In genomic region chr17:57456622-57457021, GRCh38 we compare ENCODE assay signal across 19 cellular contexts.
DNase-seq lines count a peak whose midpoint lies in the region; ATAC-seq and TF ChIP-seq lines count a peak whose summit lies in the region.
"Had no signal": no experiment of that assay in that cellular context is flagged by ENCODE, and none has a peak within 500 bp of the region (broad histone marks: within the 10 kb centered on the region; RNA-seq: fewer than 3 reads in every experiment).

No MANE protein-coding gene starts in this region.

- H4K20me1 ChIP-seq in BLaER1 treated with 17β-estradiol and CSF1 and Interleukin-3, amounts not matched to agents 10 nM and 100 nM, result peaks cover 0 to 11% (median 0%) of the 10 kb centered on the region in 11 experiments; a peak in 4 of 22 replicates

- H3K9me3 ChIP-seq in BLaER1 treated with 17β-estradiol and CSF1 and Interleukin-3, amounts not matched to agents 10 nM and 100 nM (replicated peaks in 1 of 11), result no peaks in the 10 kb centered on the region
- H3K9me3 ChIP-seq: right lobe of liver, upper lobe of left lung had no signal

- H3K4me3 Mint-ChIP-seq in mesothelial cell of epicardium (no peak overlapping the region), type B pancreatic cell (no peak overlapping the region)
- no peak overlapping the region for H3K4me3 Mint-ChIP-seq in activated CD4-positive, alpha-beta memory T cell treated with anti-CD3 and anti-CD28 coated beads for 36 hours
- H3K4me3 Mint-ChIP-seq: activated T-cell treated with anti-CD3 and anti-CD28 coated beads, Interleukin-2, amount 50 U/mL, for 24 hours had no signal

- peaks cover 4% of the 10 kb centered on the region for H3K36me3 Mint-ChIP-seq in mesothelial cell of epicardium
- peaks cover 8% of the 10 kb centered on the region for H3K36me3 Mint-ChIP-seq in activated CD4-positive, alpha-beta memory T cell treated with anti-CD3 and anti-CD28 coated beads for 36 hours
- H3K36me3 Mint-ChIP-seq in type B pancreatic cell, result peaks cover 13% of the 10 kb centered on the region

- H3K4me1 Mint-ChIP-seq in mesothelial cell of epicardium (peaks cover 22% of the 10 kb centered on the region), type B pancreatic cell (ENCODE audit: unreplicated experiment) (peaks cover 22% of the 10 kb centered on the region)
- peaks cover 81% of the 10 kb centered on the region for H3K4me1 Mint-ChIP-seq in activated CD4-positive, alpha-beta memory T cell treated with anti-CD3 and anti-CD28 coated beads for 36 hours (ENCODE audit: low read depth)

- DNase-seq in AG08395 (ENCODE audit: low spot score), result peak; percentile 18
- DNase-seq in mesothelial cell of epicardium (ENCODE audit: low spot score in 2 of 2, unreplicated experiment in 2 of 2), result no peak
- no peak for DNase-seq in activated CD4-positive, alpha-beta memory T cell treated with anti-CD3 and anti-CD28 coated beads for 36 hours
- DNase-seq in type B pancreatic cell (ENCODE audit: extremely low spot score, unreplicated experiment), result no peak
- DNase-seq in NCI-H2081 (lab: John Stamatoyannopoulos, UW), result no peak
- DNase-seq: activated T-cell treated with anti-CD3 and anti-CD28 coated beads, Interleukin-2, amount 50 U/mL, for 24 hours; GM23248; Karpas-422; NCI-H1105; NCI-H526; occipital lobe; stimulated activated naive CD4-positive, alpha-beta T cell; SW 1271; upper lobe of left lung had no signal

- H3K9me3 Mint-ChIP-seq in mesothelial cell of epicardium (no peaks in the 10 kb centered on the region), type B pancreatic cell (no peaks in the 10 kb centered on the region)
- H3K9me3 Mint-ChIP-seq in activated CD4-positive, alpha-beta memory T cell treated with anti-CD3 and anti-CD28 coated beads for 36 hours, result no peaks in the 10 kb centered on the region
- H3K9me3 Mint-ChIP-seq: activated T-cell treated with anti-CD3 and anti-CD28 coated beads, Interleukin-2, amount 50 U/mL, for 24 hours had no signal

- H3K27ac ChIP-seq in BLaER1 treated with 17β-estradiol and CSF1 and Interleukin-3, amounts not matched to agents 10 nM and 100 nM, result peak overlapping the region in 8 of 11 experiments; percentile 30 to 98 (median 96); a peak in 15 of 22 replicates
- peak overlapping the region; percentile 20 for H3K27ac ChIP-seq in angular gyrus (ENCODE audit: low read depth, low read length)
- H3K27ac ChIP-seq: cardiac muscle cell, GM23248, right lobe of liver, upper lobe of left lung had no signal

- H3K4me2 ChIP-seq in BLaER1 treated with 17β-estradiol and CSF1 and Interleukin-3, amounts not matched to agents 10 nM and 100 nM, result peak overlapping the region in 9 of 11 experiments; percentile 73 to 94 (median 90); a peak in 18 of 22 replicates

- H3K36me3 ChIP-seq in BLaER1 treated with 17β-estradiol and CSF1 and Interleukin-3, amounts not matched to agents 10 nM and 100 nM, result peaks cover 0 to 61% (median 0%) of the 10 kb centered on the region in 11 experiments; a peak in 7 of 22 replicates
- H3K36me3 ChIP-seq: cardiac muscle cell, right lobe of liver, upper lobe of left lung had no signal

- H3K27ac Mint-ChIP-seq in mesothelial cell of epicardium, result peak overlapping the region; percentile 2
- H3K27ac Mint-ChIP-seq in activated CD4-positive, alpha-beta memory T cell treated with anti-CD3 and anti-CD28 coated beads for 36 hours, result no peak overlapping the region
- H3K27ac Mint-ChIP-seq in type B pancreatic cell, result no peak overlapping the region

- ATAC-seq in HG03457 (IDR thresholded peaks at IDR 0.05; ENCODE audit: unreplicated experiment), result no peak
- ATAC-seq: right lobe of liver had no signal

- H3K4me1 ChIP-seq in BLaER1 treated with 17β-estradiol and CSF1 and Interleukin-3, amounts not matched to agents 10 nM and 100 nM, result peaks cover 44 to 99% (median 96%) of the 10 kb centered on the region in 10 experiments

- CTCF ChIA-PET in activated CD4-positive, alpha-beta memory T cell treated with anti-CD3 and anti-CD28 coated beads for 36 hours (lab: Charles Lee), result no interaction called here

- intact Hi-C loops in activated CD4-positive, alpha-beta memory T cell treated with anti-CD3 and anti-CD28 coated beads for 36 hours (cut with micrococcal nuclease), result no loop called here

- H3K27me3 ChIP-seq in BLaER1 treated with 17β-estradiol and CSF1 and Interleukin-3, amounts not matched to agents 10 nM and 100 nM, result 0 out of 22 replicates have a peak, but pooled peaks cover 0 to 5% (median 0%) of the 10 kb centered on the region in 11 experiments
- H3K27me3 ChIP-seq: cardiac muscle cell, right lobe of liver, upper lobe of left lung had no signal

- TF ChIP-seq CTCF in mesothelial cell of epicardium (IDR thresholded peaks at IDR 0.05; ENCODE audit: unreplicated experiment) (no peak), type B pancreatic cell (conservative IDR thresholded peaks at IDR 0.05) (no peak)

- no peaks in the 10 kb centered on the region for H3K27me3 Mint-ChIP-seq in mesothelial cell of epicardium (ENCODE audit: low read depth)
- H3K27me3 Mint-ChIP-seq in activated CD4-positive, alpha-beta memory T cell treated with anti-CD3 and anti-CD28 coated beads for 36 hours, result no peaks in the 10 kb centered on the region
- H3K27me3 Mint-ChIP-seq in type B pancreatic cell, result no peaks in the 10 kb centered on the region
- H3K27me3 Mint-ChIP-seq: activated T-cell treated with anti-CD3 and anti-CD28 coated beads, Interleukin-2, amount 50 U/mL, for 24 hours had no signal

- peak overlapping the region in 7 of 11 experiments; percentile 83 to 90 (median 87); a peak in 12 of 22 replicates for H3K9ac ChIP-seq in BLaER1 treated with 17β-estradiol and CSF1 and Interleukin-3, amounts not matched to agents 10 nM and 100 nM
- H3K9ac ChIP-seq: GM23248 had no signal

- no peak overlapping the region for H3K4me3 ChIP-seq in BLaER1 treated with 17β-estradiol and CSF1 and Interleukin-3, amounts not matched to agents 10 nM and 100 nM
- H3K4me3 ChIP-seq: cardiac muscle cell, GM23248, right lobe of liver, upper lobe of left lung had no signal

- POLR2A ChIA-PET in activated CD4-positive, alpha-beta memory T cell treated with anti-CD3 and anti-CD28 coated beads for 36 hours (lab: Charles Lee), result no interaction called here
